Comparison of ENCODE assay signal across 8 cellular contexts in the genomic region with DNA sequence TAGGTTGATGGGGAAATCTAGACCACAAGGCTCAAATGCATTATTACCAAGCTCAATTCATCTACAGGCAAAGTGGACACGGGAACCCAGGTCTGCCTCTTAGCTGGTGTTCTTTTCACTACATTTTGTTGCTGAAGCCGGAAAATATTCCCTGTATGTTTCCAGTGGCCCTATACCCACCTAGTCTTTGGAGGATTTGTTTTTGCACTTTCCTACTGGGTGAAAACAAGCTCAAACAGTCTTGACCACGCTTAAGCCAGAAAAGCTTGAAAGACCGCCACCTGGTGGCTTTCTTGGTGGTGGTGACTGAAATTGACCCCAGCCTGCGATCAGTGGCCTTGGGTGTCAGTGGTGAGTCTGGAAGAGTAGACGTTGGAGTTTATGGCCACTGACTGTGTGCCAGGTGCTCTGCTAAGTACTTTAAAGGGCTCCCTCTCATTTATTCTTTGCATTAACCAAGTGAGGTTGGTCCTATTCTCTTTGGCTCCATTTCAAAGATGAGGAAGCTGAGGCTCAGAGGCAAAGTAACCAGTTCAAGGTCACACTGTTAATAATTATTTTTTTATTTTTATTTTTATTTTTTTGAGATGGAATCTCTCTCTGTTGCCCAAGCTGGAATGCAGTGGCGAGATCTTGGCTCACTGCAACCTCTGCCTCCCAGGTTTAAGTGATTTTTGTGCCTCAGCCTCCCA. TPM values are rescaled to one million over a fixed set of nuclear protein-coding genes. Genes with fewer than 3 reads are reported as not detected.
DNase-seq lines count a peak whose midpoint lies in the region; ATAC-seq, FAIRE-seq and TF ChIP-seq lines count a peak whose summit lies in the region.

No MANE protein-coding gene starts in this region.

- H3K27me3 ChIP-seq in A673 (replicated peaks; ENCODE audit: insufficient read depth, low read depth, low read length, poor library complexity): peaks cover 92% of the 10 kb centered on the region
- H3K27me3 ChIP-seq in endothelial cell of umbilical vein (ENCODE audit: control insufficient read depth in 2 of 2, insufficient read depth in 2 of 2, low read length in 2 of 2): peaks cover 14 to 22% of the 10 kb centered on the region in 2 experiments
- H3K27me3 ChIP-seq in thyroid gland: no peaks in the 10 kb centered on the region

- intact Hi-C loops in A673 (cut with micrococcal nuclease; ENCODE audit: unreplicated experiment) (loop anchor here (1.0 to 10.0 kb wide), 3 partner anchors 127 to 337 kb away; no protein-coding TSS in a partner anchor), endothelial cell of umbilical vein (cut with micrococcal nuclease) (loop anchor here (1.0 kb wide), 3 partner anchors 127 to 282 kb away; no protein-coding TSS in a partner anchor), thyroid gland (cut with DNase I) (loop anchor here (2.0 to 10.0 kb wide), 2 partner anchors 127 to 247 kb away; no protein-coding TSS in a partner anchor)

- no peak overlapping the region for H3K9ac ChIP-seq in endothelial cell of umbilical vein (replicated peaks; ENCODE audit: extremely low read depth, insufficient read depth, low read length)

- no peaks in the 10 kb centered on the region for H3K9me3 ChIP-seq in A673 (ENCODE audit: low read depth, low read length, poor library complexity, severe bottlenecking)
- no peaks in the 10 kb centered on the region for H3K9me3 ChIP-seq in endothelial cell of umbilical vein (replicated peaks; ENCODE audit: control insufficient read depth, insufficient read depth, low read length)
- no peaks in the 10 kb centered on the region for H3K9me3 ChIP-seq in thyroid gland

- WGBS in thyroid gland, 2 donors: 21 to 23% methylated on average over 7 of the region's 7 CpGs

- DNase-seq in A673 (ENCODE audit: low spot score) (peak; percentile 59), GM12864 (ENCODE audit: low read depth) (peak; percentile 12), NCI-H146 (lab: John Stamatoyannopoulos, UW) (peak; percentile 60), endothelial cell of umbilical vein (ENCODE audit: low read depth, low spot score) (peak; percentile 60), midbrain (lab: John Stamatoyannopoulos, UW) (peak; percentile 81), thyroid gland (peak; percentile 77 to 80)
- DNase-seq in activated CD4-positive, alpha-beta T cell treated with anti-CD3 and anti-CD28 coated beads for 48 hours: peak; percentile 64

- no peak for ATAC-seq in GM18520 (IDR thresholded peaks at IDR 0.05; ENCODE audit: unreplicated experiment)

- TF ChIP-seq POLR2A in endothelial cell of umbilical vein (IDR thresholded peaks at IDR 0.05; ENCODE audit: low read depth, low read length): no peak
- TF ChIP-seq POLR2A in thyroid gland (IDR thresholded peaks at IDR 0.05): no peak

- H3K4me3 ChIP-seq in A673 (ENCODE audit: low read depth, low read length, poor library complexity, severe bottlenecking) (no peak overlapping the region), GM12864 (ENCODE audit: low read depth, low read length) (no peak overlapping the region), endothelial cell of umbilical vein (replicated peaks in 1 of 3; ENCODE audit: insufficient read depth in 1 of 3, low read depth in 1 of 3, low read length in 3 of 3) (no peak overlapping the region), thyroid gland (replicated peaks in 1 of 3) (no peak overlapping the region)

- no peaks in the 10 kb centered on the region for H3K79me2 ChIP-seq in endothelial cell of umbilical vein (ENCODE audit: control insufficient read depth, insufficient read depth, low read length)

- POLR2A ChIA-PET in A673 (lab: Charles Lee; ENCODE audit: low non-redundant PET) (no interaction called here), endothelial cell of umbilical vein (lab: Charles Lee) (interaction anchor here (0.6 kb wide), 1 partner anchor 283 kb away, joined by 8 read pairs; no protein-coding TSS in a partner anchor)

- dilution Hi-C loops in endothelial cell of umbilical vein (cut with MboI; ENCODE audit: extremely low pct_ligation_motif_present, low sequenced_read_pairs): no loop called here

- BruUV-seq in A673 (replicated peaks; lab: Mats Ljungman, UMichigan) (no TSS peak), endothelial cell of umbilical vein (replicated peaks; lab: Mats Ljungman, UMichigan) (no TSS peak)

- no peaks in the 10 kb centered on the region for H3K9me1 ChIP-seq in endothelial cell of umbilical vein (replicated peaks; ENCODE audit: control insufficient read depth, extremely low read depth, insufficient read depth, low read length)

- H3K4me1 ChIP-seq in A673 (ENCODE audit: insufficient read depth, low read length, poor library complexity, severe bottlenecking) (no peaks in the 10 kb centered on the region), endothelial cell of umbilical vein (ENCODE audit: control insufficient read depth, extremely low read depth, insufficient read depth, low read length) (no peaks in the 10 kb centered on the region), thyroid gland (no peaks in the 10 kb centered on the region)

- no peaks in the 10 kb centered on the region for H4K20me1 ChIP-seq in endothelial cell of umbilical vein (replicated peaks; ENCODE audit: control insufficient read depth, extremely low read depth, insufficient read depth, low read length)

- H3K27ac ChIP-seq in A673 (ENCODE audit: low read depth, low read length, poor library complexity, severe bottlenecking) (no peak overlapping the region), endothelial cell of umbilical vein (ENCODE audit: insufficient read depth, low read depth, low read length) (no peak overlapping the region), thyroid gland (no peak overlapping the region)

- H3K36me3 ChIP-seq in A673 (ENCODE audit: insufficient read depth, low read length, poor library complexity, severe bottlenecking): no peaks in the 10 kb centered on the region
- no peaks in the 10 kb centered on the region for H3K36me3 ChIP-seq in endothelial cell of umbilical vein (ENCODE audit: control insufficient read depth in 2 of 2, extremely low read depth in 1 of 2, insufficient read depth in 2 of 2, low read length in 2 of 2)
- H3K36me3 ChIP-seq in thyroid gland: no peaks in the 10 kb centered on the region

- TF ChIP-seq CTCF in A673 (conservative IDR thresholded peaks at IDR 0.05; ENCODE audit: low read depth, low read length) (peak; percentile 78), GM12864 (IDR thresholded peaks at IDR 0.05; ENCODE audit: low read depth, low read length, missing control alignments) (peak; percentile 84), endothelial cell of umbilical vein (IDR thresholded peaks at IDR 0.05; ENCODE audit: extremely low read depth in 1 of 2, insufficient read depth in 1 of 2, low read depth in 1 of 2, low read length in 2 of 2) (peak; percentile 74 to 77), thyroid gland (IDR thresholded peaks at IDR 0.05) (peak; percentile 26 to 86 (median 56))

- H3K4me2 ChIP-seq in endothelial cell of umbilical vein (ENCODE audit: insufficient read depth, low read length): no peak overlapping the region

- peak; percentile 81 for FAIRE-seq in endothelial cell of umbilical vein (lab: Jason Lieb, UNC)

- CTCF ChIA-PET in A673 (lab: Charles Lee): interaction anchor here (0.5 to 2.7 kb wide), 9 partner anchors 9 to 363 kb away, joined by 4 to 32 read pairs (median 5); no protein-coding TSS in a partner anchor
- CTCF ChIA-PET in endothelial cell of umbilical vein (lab: Charles Lee): interaction anchor here (0.6 to 10.6 kb wide), 69 partner anchors 8 to 1236 kb away, joined by 3 to 540 read pairs (median 5); partner anchors contain the start of genes CRTAC1, GOLGA7B, R3HCC1L and SFRP5

- no peak overlapping the region for H2AFZ ChIP-seq in endothelial cell of umbilical vein (ENCODE audit: low read depth, low read length)

TF ChIP-seq in endothelial cell of umbilical vein, 7 proteins besides CTCF, POLR2A, EP300 and RAD21:
- TF ChIP-seq EZH2 (IDR thresholded peaks at IDR 0.05; ENCODE audit: borderline replicate concordance, low read depth, low read length, severe bottlenecking) (peak; percentile 27), FOS (IDR thresholded peaks at IDR 0.05; ENCODE audit: borderline replicate concordance, insufficient read depth, low read length) (no peak)

RNA-seq across cellular contexts. Expression of gene CRTAC1, which starts 11.1 kb away (rescaled TPM):
- total RNA-seq in A673 (2021): not detected in 2 replicates
- 0.72 and 3.0 TPM in 2 replicates for total RNA-seq in endothelial cell of umbilical vein
- polyA plus RNA-seq in endothelial cell of umbilical vein: 0.92 and 1.4 TPM in 2 replicates
- 1.6 TPM in 2 replicates for polyA plus RNA-seq in endothelial cell of umbilical vein (2011; cell fraction: cytosol; rRNA removed)
- polyA plus RNA-seq in endothelial cell of umbilical vein (2011; cell fraction: nucleus; rRNA removed): 1.5 and 2.0 TPM in 2 replicates
- 4.0 and 5.7 TPM in 2 replicates for polyA plus RNA-seq in endothelial cell of umbilical vein (2012)
- polyA minus RNA-seq in endothelial cell of umbilical vein: 0.29 and 0.36 TPM in 2 replicates
- not detected for polyA minus RNA-seq in endothelial cell of umbilical vein (2011; cell fraction: cytosol; rRNA and poly(A)+ RNA removed)
- 0.67 and 1.2 TPM in 2 replicates for polyA minus RNA-seq in endothelial cell of umbilical vein (2011; cell fraction: nucleus; rRNA and poly(A)+ RNA removed)
- total RNA-seq in thyroid gland: 1 to 10 TPM; 2.6 to 7.3 (median 3.7) TPM

Comparison
In these comparisons a context has a peak if more than half of its experiments do, and no peak if none do; other contexts are left out.
1. DNase-seq: peak in every context shown above with its lines; median percentile 81 in midbrain; 78 in thyroid gland; 64 in activated CD4-positive, alpha-beta T cell treated with anti-CD3 and anti-CD28 coated beads for 48 hours; 60 in NCI-H146; 60 in endothelial cell of umbilical vein; 59 in A673; 12 in GM12864.